21 cellular contexts compared by ENCODE assay signal in the genomic region with DNA sequence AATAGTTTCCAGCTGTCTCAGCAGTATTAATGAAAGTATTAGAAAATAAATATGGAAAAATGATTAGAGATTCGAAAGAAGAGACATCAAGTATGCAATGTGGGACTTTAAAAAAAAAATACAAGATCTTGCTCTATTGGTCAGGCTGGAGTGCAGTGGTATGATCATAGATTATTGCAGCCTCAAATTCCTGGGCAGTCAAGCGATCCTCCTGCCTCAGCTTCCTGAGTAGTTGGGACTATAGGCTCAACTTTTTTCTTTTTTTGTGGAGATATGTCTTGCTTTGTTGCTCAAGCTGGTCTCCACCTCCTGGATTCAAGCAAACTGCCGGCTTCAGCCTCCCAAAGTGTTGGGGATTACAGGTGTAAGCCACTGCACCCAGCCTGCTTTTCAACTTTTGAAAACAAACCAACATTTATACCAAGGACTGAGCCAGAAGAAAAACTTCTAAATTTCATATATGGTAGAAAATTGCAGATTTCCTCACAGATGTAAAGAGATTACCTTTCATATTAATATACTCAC.
"Had no signal": no experiment of that assay in that cellular context is flagged by ENCODE, and none has a peak within 500 bp of the region (broad histone marks: within the 10 kb centered on the region; RNA-seq: fewer than 3 reads in every experiment).

No MANE protein-coding gene starts in this region.

- H3K9me3 Mint-ChIP-seq: activated naive CD8-positive, alpha-beta T cell treated with anti-CD3 and anti-CD28 coated beads, Interleukin-2, amount 10 ng/mL, durations not matched to agents 7 days and 5 days had no signal

- H3K9me3 ChIP-seq: adrenal gland had no signal

- H3K27ac ChIP-seq: adrenal gland had no signal

- H3K4me3 Mint-ChIP-seq: activated CD8-positive, alpha-beta T cell treated with anti-CD3 and anti-CD28 coated beads, Interleukin-2, amount 10 ng/mL, durations not matched to agents 7 days and 5 days; activated naive CD8-positive, alpha-beta T cell treated with anti-CD3 and anti-CD28 coated beads, Interleukin-2, amount 10 ng/mL, durations not matched to agents 7 days and 5 days had no signal

- H3K4me3 ChIP-seq: adrenal gland, K562 had no signal

- ATAC-seq: activated CD8-positive, alpha-beta T cell treated with anti-CD3 and anti-CD28 coated beads, Interleukin-2, amount 10 ng/mL, durations not matched to agents 7 days and 5 days; K562 had no signal

- DNase-seq: activated CD4-positive, alpha-beta T cell treated with anti-CD3 and anti-CD28 coated beads for 48 hours; activated CD4-positive, alpha-beta T cell treated with anti-CD3 and anti-CD28 coated beads, Interleukin-2, amount 50 U/mL, for 4 hours; activated CD4-positive, CD25-positive, alpha-beta regulatory T cell treated with anti-CD3 and anti-CD28 coated beads, Interleukin-2, amount 50 U/mL, for 72 hours; activated CD8-positive, alpha-beta memory T cell treated with anti-CD3 and anti-CD28 coated beads, Interleukin-2, amount 50 U/mL, for 48 hours; activated CD8-positive, alpha-beta T cell treated with anti-CD3 and anti-CD28 coated beads, Interleukin-2, amount 10 ng/mL, durations not matched to agents 7 days and 5 days; activated naive CD4-positive, alpha-beta T cell treated with anti-CD3 and anti-CD28 coated beads, Interleukin-2, amount 50 U/mL, for 16 hours; activated naive CD8-positive, alpha-beta T cell treated with anti-CD3 and anti-CD28 coated beads, Interleukin-2, amount 10 ng/mL, durations not matched to agents 7 days and 5 days; activated T-cell treated with anti-CD3 and anti-CD28 coated beads, Interleukin-2, amount 50 U/mL, for 1 hour; adrenal gland; anterior cingulate cortex; Karpas-422; MM.1S; NCI-H1105; NCI-H1436; NCI-H1694 treated with DMSO at 0.1 percent for 48 hours; NCI-H2081; NCI-H446 treated with DMSO at 0.1 percent for 48 hours; NCI-H524 treated with DMSO at 0.1 percent for 48 hours; NCI-H774; SIG-M5 had no signal

- H3K36me3 Mint-ChIP-seq: activated naive CD8-positive, alpha-beta T cell treated with anti-CD3 and anti-CD28 coated beads, Interleukin-2, amount 10 ng/mL, durations not matched to agents 7 days and 5 days had no signal

- H3K36me3 ChIP-seq: adrenal gland had no signal

- H3K27me3 ChIP-seq: adrenal gland had no signal

- H3K4me1 Mint-ChIP-seq: activated naive CD8-positive, alpha-beta T cell treated with anti-CD3 and anti-CD28 coated beads, Interleukin-2, amount 10 ng/mL, durations not matched to agents 7 days and 5 days had no signal

- H3K27ac Mint-ChIP-seq: activated CD8-positive, alpha-beta T cell treated with anti-CD3 and anti-CD28 coated beads, Interleukin-2, amount 10 ng/mL, durations not matched to agents 7 days and 5 days; activated naive CD8-positive, alpha-beta T cell treated with anti-CD3 and anti-CD28 coated beads, Interleukin-2, amount 10 ng/mL, durations not matched to agents 7 days and 5 days had no signal
